ENCODE assay signal across 8 cellular contexts in the genomic region with DNA sequence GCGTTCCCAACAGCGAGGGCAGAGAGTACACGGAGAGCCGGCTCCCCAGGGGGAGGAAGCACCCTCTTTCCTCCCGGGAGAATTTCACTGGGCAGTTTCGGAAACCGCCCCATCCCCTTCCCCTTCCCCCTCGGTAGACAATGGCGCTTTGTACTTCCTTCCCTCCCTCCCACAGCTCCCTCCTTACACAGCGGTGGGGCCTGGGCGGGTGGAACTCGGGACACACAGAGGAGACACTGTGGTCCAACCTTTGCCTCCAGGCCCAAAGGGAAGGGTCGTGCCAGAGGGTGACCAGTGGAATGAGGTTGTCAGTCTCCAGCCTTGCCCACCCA. TPM values are rescaled to one million over a fixed set of nuclear protein-coding genes. Genes with fewer than 3 reads are reported as not detected.
A peak's percentile ranks its signal among the peaks of the same experiment; 100 is the strongest.
DNase-seq lines count a peak whose midpoint lies in the region; ATAC-seq and TF ChIP-seq lines count a peak whose summit lies in the region.

No MANE protein-coding gene starts in this region.

- ATAC-seq in GM19023 (IDR thresholded peaks at IDR 0.05; ENCODE audit: unreplicated experiment): no peak
- ATAC-seq in HG02973 (IDR thresholded peaks at IDR 0.05; ENCODE audit: unreplicated experiment): no peak
- ATAC-seq in GM18505 (IDR thresholded peaks at IDR 0.05; ENCODE audit: unreplicated experiment): no peak

- no peaks in the 10 kb centered on the region for H3K27me3 ChIP-seq in DOHH2 (ENCODE audit: control insufficient read depth, low read length)
- peaks cover 2% of the 10 kb centered on the region for H3K27me3 ChIP-seq in neutrophil

- in situ Hi-C loops in SK-MEL-5 (cut with HindIII; ENCODE audit: low pct_unique_long_range_greater_than_20kb, low sequenced_read_pairs): no loop called here

- no peaks in the 10 kb centered on the region for H3K9me3 ChIP-seq in DOHH2 (ENCODE audit: control insufficient read depth, insufficient read depth, low read length)
- no peaks in the 10 kb centered on the region for H3K9me3 ChIP-seq in neutrophil

- H4K20me1 ChIP-seq in DOHH2 (ENCODE audit: control insufficient read depth, insufficient read depth, low read depth, low read length): no peaks in the 10 kb centered on the region

- no peaks in the 10 kb centered on the region for H3K9me2 ChIP-seq in DOHH2 (replicated peaks; ENCODE audit: control insufficient read depth, low read length)

- H3K4me1 ChIP-seq in DOHH2 (ENCODE audit: control insufficient read depth, low read length): peaks cover 50% of the 10 kb centered on the region
- peaks cover 35 to 46% of the 10 kb centered on the region in 2 experiments for H3K4me1 ChIP-seq in neutrophil (ENCODE audit: control insufficient read depth in 1 of 2, insufficient read depth in 1 of 2, low read depth in 1 of 2, low read length in 1 of 2)

- DNase-seq in SK-MEL-5 (ENCODE audit: low read depth, low spot score): peak; percentile 97
- no peak for DNase-seq in fibroblast of the aortic adventitia (ENCODE audit: low read depth)
- DNase-seq in A172 (ENCODE audit: low spot score): no peak

- peak overlapping the region; percentile 89 for H3K4me2 ChIP-seq in DOHH2 (ENCODE audit: low read length)

- H3F3A ChIP-seq in DOHH2 (ENCODE audit: control insufficient read depth, insufficient read depth): 0 out of 2 replicates have a peak, but pooled peaks cover 4% of the 10 kb centered on the region

- H3K79me2 ChIP-seq in DOHH2 (ENCODE audit: control insufficient read depth, low read length): peaks cover 19% of the 10 kb centered on the region

- H3K36me3 ChIP-seq in DOHH2 (ENCODE audit: control insufficient read depth, low read length) (0 out of 2 replicates have a peak, but pooled peaks cover 3% of the 10 kb centered on the region), neutrophil (peaks cover 15% of the 10 kb centered on the region)

- peak overlapping the region; percentile 86 for H3K4me3 ChIP-seq in DOHH2 (ENCODE audit: low read length)
- peak overlapping the region; percentile 79 for H3K4me3 ChIP-seq in fibroblast of the aortic adventitia (ENCODE audit: low read depth, low read length)
- H3K4me3 ChIP-seq in neutrophil (ENCODE audit: low read depth in 1 of 2, low read length in 1 of 2): peak overlapping the region; percentile 94

- TF ChIP-seq CTCF in DOHH2 (IDR thresholded peaks at IDR 0.05; ENCODE audit: low read depth, low read length, poor library complexity, severe bottlenecking): peak; percentile 14
- TF ChIP-seq CTCF in fibroblast of the aortic adventitia (IDR thresholded peaks at IDR 0.05; ENCODE audit: insufficient read depth, low read length): no peak
- no peak for TF ChIP-seq CTCF in neutrophil (IDR thresholded peaks at IDR 0.05)

- no peak overlapping the region for H3K27ac ChIP-seq in DOHH2 (ENCODE audit: low read depth, low read length)
- H3K27ac ChIP-seq in neutrophil: peak overlapping the region; percentile 67

- TF ChIP-seq POLR2A in GM18505 (IDR thresholded peaks at IDR 0.05; ENCODE audit: borderline replicate concordance, extremely low read depth, insufficient read depth, insufficient read length): no peak

RNA-seq across cellular contexts. Expression of a gene that starts 4.3 kb away (rescaled TPM):
- 10.1 and 11.4 TPM in 2 replicates for total RNA-seq in SK-MEL-5 (2014; rRNA removed; shearing (Covaris generic))
- 31.2 and 31.3 TPM in 2 replicates for polyA plus RNA-seq in SK-MEL-5 (2015; cell fraction: cytosol; rRNA removed)
- 91.6 and 101 TPM in 2 replicates for polyA plus RNA-seq in SK-MEL-5 (2015; cell fraction: nucleus; rRNA removed)
- 35.2 and 63.5 TPM in 2 replicates for total RNA-seq in fibroblast of the aortic adventitia (ENCODE audit: low replicate concordance)
- total RNA-seq in A172 (2014; rRNA removed; shearing (Covaris generic)): 55.8 and 61.1 TPM in 2 replicates

RNA-seq across cellular contexts. Expression of a gene that starts 21.9 kb away (rescaled TPM):
- 2.0 and 3.0 TPM in 2 replicates for total RNA-seq in SK-MEL-5 (2014; rRNA removed; shearing (Covaris generic))
- 1.1 and 5.7 TPM in 2 replicates for polyA plus RNA-seq in SK-MEL-5 (2015; cell fraction: cytosol; rRNA removed)
- polyA plus RNA-seq in SK-MEL-5 (2015; cell fraction: nucleus; rRNA removed): not detected in 2 replicates
- total RNA-seq in fibroblast of the aortic adventitia (ENCODE audit: low replicate concordance): 82.0 and 97.9 TPM in 2 replicates
- 128 and 162 TPM in 2 replicates for total RNA-seq in A172 (2014; rRNA removed; shearing (Covaris generic))

RNA-seq across cellular contexts. Expression of a gene that starts 37.3 kb away (rescaled TPM):
- total RNA-seq in SK-MEL-5 (2014; rRNA removed; shearing (Covaris generic)): 0.19 and 0.26 TPM in 2 replicates
- 0.33 and 0.36 TPM in 2 replicates for polyA plus RNA-seq in SK-MEL-5 (2015; cell fraction: cytosol; rRNA removed)
- 1.1 and 2.6 TPM in 2 replicates for polyA plus RNA-seq in SK-MEL-5 (2015; cell fraction: nucleus; rRNA removed)
- total RNA-seq in fibroblast of the aortic adventitia (ENCODE audit: low replicate concordance): under 0.01 and 0.41 TPM in 2 replicates
- 0.33 and 1.3 TPM in 2 replicates for total RNA-seq in A172 (2014; rRNA removed; shearing (Covaris generic))

RNA-seq across cellular contexts. Expression of a gene that starts 54.8 kb away (rescaled TPM):
- 0.03 TPM in 1 of 2 replicates, not detected in the other for total RNA-seq in SK-MEL-5 (2014; rRNA removed; shearing (Covaris generic))
- not detected in 2 replicates for polyA plus RNA-seq in SK-MEL-5 (2015; cell fraction: cytosol; rRNA removed)
- not detected in 2 replicates for polyA plus RNA-seq in SK-MEL-5 (2015; cell fraction: nucleus; rRNA removed)
- 0.08 and 0.09 TPM in 2 replicates for total RNA-seq in fibroblast of the aortic adventitia (ENCODE audit: low replicate concordance)
- not detected in 2 replicates for total RNA-seq in A172 (2014; rRNA removed; shearing (Covaris generic))

Comparison
In these comparisons a context has a peak if more than half of its experiments do, and no peak if none do; other contexts are left out.
1. RNA of a gene that starts 21.9 kb away (total RNA-seq): 128 to 162 TPM in A172 and 82.0 to 97.9 TPM in fibroblast of the aortic adventitia; 2.0 to 3.0 TPM in SK-MEL-5; every median in the first group is over 10 times any median in the second.
2. Peak in every context shown above with its lines, with median percentiles within 50 percentile points of each other: H3K4me3 ChIP-seq.